Comparison of ENCODE assay signal across 20 cellular contexts in genomic region chr5:159765760-159766517, GRCh38.
"Had no signal": no experiment of that assay in that cellular context is flagged by ENCODE, and none has a peak within 500 bp of the region (broad histone marks: within the 10 kb centered on the region; RNA-seq: fewer than 3 reads in every experiment).

No MANE protein-coding gene starts in this region.

- H3K4me1 ChIP-seq: gastroesophageal sphincter had no signal

- FAIRE-seq: colon, islet of Langerhans had no signal

- H3K36me3 ChIP-seq: gastroesophageal sphincter had no signal

- H3K36me3 Mint-ChIP-seq: activated CD4-positive, alpha-beta memory T cell treated with anti-CD3 and anti-CD28 coated beads for 36 hours; natural killer cell treated with Interleukin-12 subunit alpha and Interleukin-12 subunit beta and Interleukin-15 and Interleukin-18, amount 100 ng/mL, for 72 hours had no signal

- H3K9me3 Mint-ChIP-seq: activated CD4-positive, alpha-beta memory T cell treated with anti-CD3 and anti-CD28 coated beads for 36 hours; natural killer cell treated with Interleukin-12 subunit alpha and Interleukin-12 subunit beta and Interleukin-15 and Interleukin-18, amount 100 ng/mL, for 72 hours had no signal

- H3K27ac Mint-ChIP-seq: activated CD4-positive, alpha-beta memory T cell treated with anti-CD3 and anti-CD28 coated beads for 36 hours; activated naive CD8-positive, alpha-beta T cell treated with anti-CD3 and anti-CD28 coated beads, Interleukin-2, amount 50 U/mL, for 24 hours; natural killer cell treated with Interleukin-12 subunit alpha and Interleukin-12 subunit beta and Interleukin-15 and Interleukin-18, amount 100 ng/mL, for 72 hours; progenitor cell of endocrine pancreas; T-helper 17 cell had no signal

- H3K4me3 ChIP-seq: gastroesophageal sphincter had no signal

- H3K27ac ChIP-seq: gastroesophageal sphincter had no signal

- ATAC-seq: activated naive CD8-positive, alpha-beta T cell treated with anti-CD3 and anti-CD28 coated beads, Interleukin-2, amount 50 U/mL, for 24 hours; gastroesophageal sphincter; left ventricle myocardium superior; natural killer cell treated with Interleukin-12 subunit alpha and Interleukin-12 subunit beta and Interleukin-15 and Interleukin-18, amount 100 ng/mL, for 72 hours; stimulated activated naive CD8-positive, alpha-beta T cell treated with anti-CD3 and anti-CD28 coated beads, Interleukin-15, Interleukin-2, amounts not matched to agents 100 U/mL and 50 U/mL, for 24 hours; T-helper 17 cell had no signal

- H3K9me3 ChIP-seq: gastroesophageal sphincter had no signal

- H3K4me3 Mint-ChIP-seq: activated CD4-positive, alpha-beta memory T cell treated with anti-CD3 and anti-CD28 coated beads for 36 hours; activated naive CD8-positive, alpha-beta T cell treated with anti-CD3 and anti-CD28 coated beads, Interleukin-2, amount 50 U/mL, for 24 hours; natural killer cell treated with Interleukin-12 subunit alpha and Interleukin-12 subunit beta and Interleukin-15 and Interleukin-18, amount 100 ng/mL, for 72 hours had no signal

- DNase-seq: activated CD4-positive, alpha-beta memory T cell treated with anti-CD3 and anti-CD28 coated beads for 36 hours; activated CD4-positive, alpha-beta T cell treated with anti-CD3 and anti-CD28 coated beads for 48 hours; activated gamma-delta T cell; activated naive CD4-positive, alpha-beta T cell treated with anti-CD3 and anti-CD28 coated beads, Interleukin-2, amount 50 U/mL, for 16 hours; activated naive CD8-positive, alpha-beta T cell treated with anti-CD3 and anti-CD28 coated beads, Interleukin-2, amount 50 U/mL, for 24 hours; activated T-cell treated with anti-CD3 and anti-CD28 coated beads for 4 hours; central memory CD4-positive, alpha-beta T cell; effector memory CD4-positive, alpha-beta T cell; head of caudate nucleus; left ventricle myocardium superior; mammary epithelial cell; retina; stimulated activated CD4-positive, alpha-beta T cell treated with anti-CD3 and anti-CD28 coated beads, Interleukin-4, amount 100 ng/mL, for 1 hour; stimulated activated naive CD8-positive, alpha-beta T cell treated with anti-CD3 and anti-CD28 coated beads, Interleukin-15, Interleukin-2, amounts not matched to agents 100 U/mL and 50 U/mL, for 24 hours; T-helper 17 cell had no signal
